In genomic region chr10:16679511-16679910, GRCh38 we compare ENCODE assay signal across 22 cellular contexts.
A peak's percentile ranks its signal among the peaks of the same experiment; 100 is the strongest.
DNase-seq lines count a peak whose midpoint lies in the region; TF ChIP-seq lines count a peak whose summit lies in the region.
"Had no signal": no experiment of that assay in that cellular context is flagged by ENCODE, and none has a peak within 500 bp of the region (broad histone marks: within the 10 kb centered on the region; RNA-seq: fewer than 3 reads in every experiment).

No MANE protein-coding gene starts in this region.

- H3K27me3 Mint-ChIP-seq in activated naive CD4-positive, alpha-beta T cell treated with anti-CD3 and anti-CD28 coated beads, Interleukin-2, amount 10 ng/mL, durations not matched to agents 7 days and 5 days = no peaks in the 10 kb centered on the region
- H3K27me3 Mint-ChIP-seq: CD4-positive, alpha-beta memory T cell; CD4-positive, CD25-positive, alpha-beta regulatory T cell; CD8-positive, alpha-beta memory T cell had no signal

- H3K9me3 ChIP-seq in neuronal stem cell (replicated peaks in 1 of 2; ENCODE audit: control insufficient read depth in 2 of 2, insufficient read depth in 1 of 2, low read depth in 1 of 2, low read length in 2 of 2) (peaks cover 0 to 2% of the 10 kb centered on the region in 2 donors), tibial artery (no peaks in the 10 kb centered on the region)
- H3K9me3 ChIP-seq: BE2C had no signal

- intact Hi-C loops in tibial artery (cut with DNase I; ENCODE audit: low total_unique reads) = no loop called here

- peak overlapping the region; percentile 23 for H3K18ac ChIP-seq in neuronal stem cell (ENCODE audit: low read length)

- CTCF ChIA-PET in activated naive CD4-positive, alpha-beta T cell treated with anti-CD3 and anti-CD28 coated beads, Interleukin-2, amount 10 ng/mL, durations not matched to agents 7 days and 5 days (lab: Charles Lee) = no interaction called here

- H3K4me2 ChIP-seq in neuronal stem cell (ENCODE audit: insufficient read depth, low read length, poor library complexity, severe bottlenecking) = no peak overlapping the region
- H3K4me2 ChIP-seq: BLaER1 had no signal

- WGBS in neuronal stem cell (ENCODE audit: extremely low coverage in 2 of 2, insufficient read length in 2 of 2, insufficient replicate concordance in 1 of 2), 2 donors = no CpG with 5 or more reads among the region's 6 CpGs

- no peak overlapping the region for H3K9ac ChIP-seq in neuronal stem cell (ENCODE audit: low read depth, low read length, poor library complexity)
- H3K9ac ChIP-seq: BLaER1 had no signal

- H2BK12ac ChIP-seq in neuronal stem cell (ENCODE audit: low read length) = no peak overlapping the region

- peak overlapping the region; percentile 36 for H3K27ac Mint-ChIP-seq in activated naive CD4-positive, alpha-beta T cell treated with anti-CD3 and anti-CD28 coated beads, Interleukin-2, amount 10 ng/mL, durations not matched to agents 7 days and 5 days
- H3K27ac Mint-ChIP-seq: CD4-positive, alpha-beta memory T cell; CD8-positive, alpha-beta memory T cell had no signal

- TF ChIP-seq CTCF in tibial artery (IDR thresholded peaks at IDR 0.05) = no peak

- no peak overlapping the region for H3K14ac ChIP-seq in neuronal stem cell (ENCODE audit: low read length)

- no peak overlapping the region for H2AK5ac ChIP-seq in neuronal stem cell (ENCODE audit: low read depth, low read length)

- no peak overlapping the region for H3K4me3 ChIP-seq in neuronal stem cell (ENCODE audit: low read length in 2 of 2)
- no peak overlapping the region for H3K4me3 ChIP-seq in tibial artery
- H3K4me3 ChIP-seq: BLaER1 had no signal

- H3K9me3 Mint-ChIP-seq in activated naive CD4-positive, alpha-beta T cell treated with anti-CD3 and anti-CD28 coated beads, Interleukin-2, amount 10 ng/mL, durations not matched to agents 7 days and 5 days = no peaks in the 10 kb centered on the region

- H3K23ac ChIP-seq in neuronal stem cell (ENCODE audit: low read depth, low read length, poor library complexity) = no peak overlapping the region

- H3K4me1 ChIP-seq in neuronal stem cell (ENCODE audit: control insufficient read depth in 2 of 2, insufficient read depth in 1 of 2, low read depth in 1 of 2, low read length in 2 of 2) = peaks cover 0 to 2% of the 10 kb centered on the region in 2 donors
- peaks cover 0 to 14% (median 0%) of the 10 kb centered on the region in 4 donors for H3K4me1 ChIP-seq in tibial artery
- H3K4me1 ChIP-seq: BE2C, BLaER1 had no signal

- H2BK5ac ChIP-seq in neuronal stem cell (ENCODE audit: low read length) = no peak overlapping the region

- H3K4ac ChIP-seq in neuronal stem cell (ENCODE audit: low read length) = no peak overlapping the region

- H3K36me3 Mint-ChIP-seq in activated naive CD4-positive, alpha-beta T cell treated with anti-CD3 and anti-CD28 coated beads, Interleukin-2, amount 10 ng/mL, durations not matched to agents 7 days and 5 days = peaks cover 14% of the 10 kb centered on the region

- H3K27me3 ChIP-seq in neuronal stem cell (ENCODE audit: control insufficient read depth in 3 of 3, insufficient read depth in 3 of 3, low read depth in 1 of 3, low read length in 3 of 3) (no peaks in the 10 kb centered on the region), tibial artery (no peaks in the 10 kb centered on the region)
- H3K27me3 ChIP-seq: BE2C, BLaER1 had no signal

- H3K4me3 Mint-ChIP-seq in activated naive CD4-positive, alpha-beta T cell treated with anti-CD3 and anti-CD28 coated beads, Interleukin-2, amount 10 ng/mL, durations not matched to agents 7 days and 5 days = no peak overlapping the region
- H3K4me3 Mint-ChIP-seq: CD14-positive monocyte; CD4-positive, alpha-beta memory T cell; CD4-positive, CD25-positive, alpha-beta regulatory T cell; CD8-positive, alpha-beta memory T cell had no signal

- H2BK15ac ChIP-seq in neuronal stem cell (ENCODE audit: low read length) = no peak overlapping the region

- no peak for DNase-seq in activated naive CD4-positive, alpha-beta T cell treated with anti-CD3 and anti-CD28 coated beads, Interleukin-2, amount 10 ng/mL, durations not matched to agents 7 days and 5 days
- no peak for DNase-seq in activated naive CD4-positive, alpha-beta T cell treated with anti-CD3 and anti-CD28 coated beads, Interleukin-2, amount 50 U/mL, for 16 hours
- DNase-seq in cerebellar cortex (ENCODE audit: low spot score) (peak; percentile 65), neuronal stem cell (ENCODE audit: low spot score) (no peak), tibial artery (no peak)
- no peak for DNase-seq in stimulated activated CD4-positive, alpha-beta T cell treated with anti-CD3 and anti-CD28 coated beads, Interleukin-1b, Interleukin-23, amount 100 ng/mL, for 48 hours
- DNase-seq: 8988T; ACHN; BE2C; CD4-positive, alpha-beta memory T cell; CD4-positive, CD25-positive, alpha-beta regulatory T cell; CD8-positive, alpha-beta memory T cell; COR-L47; DMS 273 treated with DMSO at 0.1 percent for 48 hours; DMS153; DMS53; DMS79; DND-41; EL; GF-D8 had no signal

- no peak overlapping the region for H4K91ac ChIP-seq in neuronal stem cell (ENCODE audit: low read depth, low read length, poor library complexity)

- no peak overlapping the region for H4K8ac ChIP-seq in neuronal stem cell (ENCODE audit: low read depth, low read length)

- no peak overlapping the region for H2AFZ ChIP-seq in neuronal stem cell (ENCODE audit: low read length)

- no peak overlapping the region for H2BK120ac ChIP-seq in neuronal stem cell (ENCODE audit: low read depth, low read length)

- no peaks in the 10 kb centered on the region for H3K79me1 ChIP-seq in neuronal stem cell (ENCODE audit: low read depth, low read length)

- no peaks in the 10 kb centered on the region for H3K36me3 ChIP-seq in neuronal stem cell (replicated peaks in 1 of 2; ENCODE audit: control insufficient read depth in 2 of 2, insufficient read depth in 2 of 2, low read length in 2 of 2)
- H3K36me3 ChIP-seq in tibial artery = no peaks in the 10 kb centered on the region
- H3K36me3 ChIP-seq: BE2C, BLaER1 had no signal

- no peak overlapping the region for H3K27ac ChIP-seq in neuronal stem cell (replicated peaks; ENCODE audit: low read length)
- no peak overlapping the region for H3K27ac ChIP-seq in tibial artery
- H3K27ac ChIP-seq: BLaER1 had no signal

- H3K4me1 Mint-ChIP-seq in activated naive CD4-positive, alpha-beta T cell treated with anti-CD3 and anti-CD28 coated beads, Interleukin-2, amount 10 ng/mL, durations not matched to agents 7 days and 5 days = no peaks in the 10 kb centered on the region
- H3K4me1 Mint-ChIP-seq: CD14-positive monocyte had no signal
